Comparison of ENCODE assay signal across 1 cellular context in the genomic region with DNA sequence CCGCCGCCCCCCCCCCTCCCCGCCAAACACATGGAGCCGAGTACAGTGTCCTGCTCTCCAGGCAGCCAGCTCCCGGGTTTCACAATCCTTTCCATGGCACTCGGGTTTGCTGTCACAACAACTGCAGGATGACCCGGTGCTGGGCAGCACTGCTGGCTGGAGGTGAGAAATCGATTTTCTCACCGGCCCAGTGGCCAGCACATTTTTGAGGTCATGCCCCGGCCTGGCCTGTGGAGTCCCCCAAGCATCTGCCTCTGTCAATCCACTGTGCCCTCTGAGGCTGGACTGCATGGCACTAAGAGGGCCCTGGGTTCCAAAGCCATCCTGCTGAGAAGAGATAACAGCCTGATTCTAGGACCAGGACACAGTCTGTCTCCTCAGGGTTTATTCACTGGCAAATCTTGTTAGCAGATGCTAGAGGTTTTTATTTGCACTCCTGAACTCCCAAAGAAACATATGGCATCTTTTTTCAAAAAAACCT.
TF ChIP-seq lines count a peak whose summit lies in the region.

No MANE protein-coding gene starts in this region.

TF ChIP-seq in HepG2, 621 proteins besides CTCF, POLR2A, EP300 and RAD21 (continued from another document and continues in another):
- peak; percentile 89 for TF ChIP-seq ARID4A (CRISPR knock-in tag; IDR thresholded peaks at IDR 0.05; ENCODE audit: borderline replicate concordance)
- TF ChIP-seq MBD4 (IDR thresholded peaks at IDR 0.05; ENCODE audit: borderline replicate concordance, low read length) = no peak
- TF ChIP-seq POLR2AphosphoS2 (IDR thresholded peaks at IDR 0.05; ENCODE audit: low read depth, low read length) = no peak
- TF ChIP-seq, protein P1, sequence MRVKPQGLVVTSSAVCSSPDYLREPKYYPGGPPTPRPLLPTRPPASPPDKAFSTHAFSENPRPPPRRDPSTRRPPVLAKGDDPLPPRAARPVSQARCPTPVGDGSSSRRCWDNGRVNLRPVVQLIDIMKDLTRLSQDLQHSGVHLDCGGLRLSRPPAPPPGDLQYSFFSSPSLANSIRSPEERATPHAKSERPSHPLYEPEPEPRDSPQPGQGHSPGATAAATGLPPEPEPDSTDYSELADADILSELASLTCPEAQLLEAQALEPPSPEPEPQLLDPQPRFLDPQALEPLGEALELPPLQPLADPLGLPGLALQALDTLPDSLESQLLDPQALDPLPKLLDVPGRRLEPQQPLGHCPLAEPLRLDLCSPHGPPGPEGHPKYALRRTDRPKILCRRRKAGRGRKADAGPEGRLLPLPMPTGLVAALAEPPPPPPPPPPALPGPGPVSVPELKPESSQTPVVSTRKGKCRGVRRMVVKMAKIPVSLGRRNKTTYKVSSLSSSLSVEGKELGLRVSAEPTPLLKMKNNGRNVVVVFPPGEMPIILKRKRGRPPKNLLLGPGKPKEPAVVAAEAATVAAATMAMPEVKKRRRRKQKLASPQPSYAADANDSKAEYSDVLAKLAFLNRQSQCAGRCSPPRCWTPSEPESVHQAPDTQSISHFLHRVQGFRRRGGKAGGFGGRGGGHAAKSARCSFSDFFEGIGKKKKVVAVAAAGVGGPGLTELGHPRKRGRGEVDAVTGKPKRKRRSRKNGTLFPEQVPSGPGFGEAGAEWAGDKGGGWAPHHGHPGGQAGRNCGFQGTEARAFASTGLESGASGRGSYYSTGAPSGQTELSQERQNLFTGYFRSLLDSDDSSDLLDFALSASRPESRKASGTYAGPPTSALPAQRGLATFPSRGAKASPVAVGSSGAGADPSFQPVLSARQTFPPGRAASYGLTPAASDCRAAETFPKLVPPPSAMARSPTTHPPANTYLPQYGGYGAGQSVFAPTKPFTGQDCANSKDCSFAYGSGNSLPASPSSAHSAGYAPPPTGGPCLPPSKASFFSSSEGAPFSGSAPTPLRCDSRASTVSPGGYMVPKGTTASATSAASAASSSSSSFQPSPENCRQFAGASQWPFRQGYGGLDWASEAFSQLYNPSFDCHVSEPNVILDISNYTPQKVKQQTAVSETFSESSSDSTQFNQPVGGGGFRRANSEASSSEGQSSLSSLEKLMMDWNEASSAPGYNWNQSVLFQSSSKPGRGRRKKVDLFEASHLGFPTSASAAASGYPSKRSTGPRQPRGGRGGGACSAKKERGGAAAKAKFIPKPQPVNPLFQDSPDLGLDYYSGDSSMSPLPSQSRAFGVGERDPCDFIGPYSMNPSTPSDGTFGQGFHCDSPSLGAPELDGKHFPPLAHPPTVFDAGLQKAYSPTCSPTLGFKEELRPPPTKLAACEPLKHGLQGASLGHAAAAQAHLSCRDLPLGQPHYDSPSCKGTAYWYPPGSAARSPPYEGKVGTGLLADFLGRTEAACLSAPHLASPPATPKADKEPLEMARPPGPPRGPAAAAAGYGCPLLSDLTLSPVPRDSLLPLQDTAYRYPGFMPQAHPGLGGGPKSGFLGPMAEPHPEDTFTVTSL (CRISPR knock-in tag; IDR thresholded peaks at IDR 0.05; ENCODE audit: borderline replicate concordance) = peak; percentile 52; the same call in 1 of the 2 replicates
- no peak for TF ChIP-seq SP140L (CRISPR knock-in tag; IDR thresholded peaks at IDR 0.05; ENCODE audit: borderline replicate concordance)
- peak; percentile 55; the same call in 1 of the 2 replicates for TF ChIP-seq GFI1 (CRISPR knock-in tag; IDR thresholded peaks at IDR 0.05; ENCODE audit: borderline replicate concordance)
- no peak for TF ChIP-seq EZH2 (conservative IDR thresholded peaks at IDR 0.05; ENCODE audit: low read depth, low read length)
- peak; percentile 19; the same call in 1 of the 2 replicates for TF ChIP-seq ELF1 (CRISPR knock-in tag; IDR thresholded peaks at IDR 0.05)
- TF ChIP-seq ETV6 (CRISPR knock-in tag; conservative IDR thresholded peaks at IDR 0.05) = no peak
- TF ChIP-seq ONECUT2 (CRISPR knock-in tag; IDR thresholded peaks at IDR 0.05) = peak; percentile 98
- TF ChIP-seq ZNF773 (CRISPR knock-in tag; IDR thresholded peaks at IDR 0.05; ENCODE audit: borderline replicate concordance) = no peak
- TF ChIP-seq, protein P2, sequence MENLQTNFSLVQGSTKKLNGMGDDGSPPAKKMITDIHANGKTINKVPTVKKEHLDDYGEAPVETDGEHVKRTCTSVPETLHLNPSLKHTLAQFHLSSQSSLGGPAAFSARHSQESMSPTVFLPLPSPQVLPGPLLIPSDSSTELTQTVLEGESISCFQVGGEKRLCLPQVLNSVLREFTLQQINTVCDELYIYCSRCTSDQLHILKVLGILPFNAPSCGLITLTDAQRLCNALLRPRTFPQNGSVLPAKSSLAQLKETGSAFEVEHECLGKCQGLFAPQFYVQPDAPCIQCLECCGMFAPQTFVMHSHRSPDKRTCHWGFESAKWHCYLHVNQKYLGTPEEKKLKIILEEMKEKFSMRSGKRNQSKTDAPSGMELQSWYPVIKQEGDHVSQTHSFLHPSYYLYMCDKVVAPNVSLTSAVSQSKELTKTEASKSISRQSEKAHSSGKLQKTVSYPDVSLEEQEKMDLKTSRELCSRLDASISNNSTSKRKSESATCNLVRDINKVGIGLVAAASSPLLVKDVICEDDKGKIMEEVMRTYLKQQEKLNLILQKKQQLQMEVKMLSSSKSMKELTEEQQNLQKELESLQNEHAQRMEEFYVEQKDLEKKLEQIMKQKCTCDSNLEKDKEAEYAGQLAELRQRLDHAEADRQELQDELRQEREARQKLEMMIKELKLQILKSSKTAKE (CRISPR knock-in tag; IDR thresholded peaks at IDR 0.05; ENCODE audit: borderline replicate concordance) = no peak; the same call in 1 of the 2 replicates
- no peak for TF ChIP-seq ARID2 (CRISPR knock-in tag; IDR thresholded peaks at IDR 0.05; ENCODE audit: borderline replicate concordance)
- no peak for TF ChIP-seq ZMYM2 (CRISPR knock-in tag; IDR thresholded peaks at IDR 0.05)
- TF ChIP-seq, protein P3, sequence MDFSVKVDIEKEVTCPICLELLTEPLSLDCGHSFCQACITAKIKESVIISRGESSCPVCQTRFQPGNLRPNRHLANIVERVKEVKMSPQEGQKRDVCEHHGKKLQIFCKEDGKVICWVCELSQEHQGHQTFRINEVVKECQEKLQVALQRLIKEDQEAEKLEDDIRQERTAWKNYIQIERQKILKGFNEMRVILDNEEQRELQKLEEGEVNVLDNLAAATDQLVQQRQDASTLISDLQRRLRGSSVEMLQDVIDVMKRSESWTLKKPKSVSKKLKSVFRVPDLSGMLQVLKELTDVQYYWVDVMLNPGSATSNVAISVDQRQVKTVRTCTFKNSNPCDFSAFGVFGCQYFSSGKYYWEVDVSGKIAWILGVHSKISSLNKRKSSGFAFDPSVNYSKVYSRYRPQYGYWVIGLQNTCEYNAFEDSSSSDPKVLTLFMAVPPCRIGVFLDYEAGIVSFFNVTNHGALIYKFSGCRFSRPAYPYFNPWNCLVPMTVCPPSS (IDR thresholded peaks at IDR 0.05) = no peak
- TF ChIP-seq ZNF780A (CRISPR knock-in tag; IDR thresholded peaks at IDR 0.05) = no peak
- no peak for TF ChIP-seq STAT5B (CRISPR knock-in tag; IDR thresholded peaks at IDR 0.05)
- TF ChIP-seq TMF1 (CRISPR knock-in tag; IDR thresholded peaks at IDR 0.05; ENCODE audit: low read depth) = no peak
- TF ChIP-seq, protein P4, sequence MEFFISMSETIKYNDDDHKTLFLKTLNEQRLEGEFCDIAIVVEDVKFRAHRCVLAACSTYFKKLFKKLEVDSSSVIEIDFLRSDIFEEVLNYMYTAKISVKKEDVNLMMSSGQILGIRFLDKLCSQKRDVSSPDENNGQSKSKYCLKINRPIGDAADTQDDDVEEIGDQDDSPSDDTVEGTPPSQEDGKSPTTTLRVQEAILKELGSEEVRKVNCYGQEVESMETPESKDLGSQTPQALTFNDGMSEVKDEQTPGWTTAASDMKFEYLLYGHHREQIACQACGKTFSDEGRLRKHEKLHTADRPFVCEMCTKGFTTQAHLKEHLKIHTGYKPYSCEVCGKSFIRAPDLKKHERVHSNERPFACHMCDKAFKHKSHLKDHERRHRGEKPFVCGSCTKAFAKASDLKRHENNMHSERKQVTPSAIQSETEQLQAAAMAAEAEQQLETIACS (CRISPR knock-in tag; IDR thresholded peaks at IDR 0.05) = no peak
- TF ChIP-seq CBX2 (IDR thresholded peaks at IDR 0.05; ENCODE audit: low read depth, low read length) = no peak
- TF ChIP-seq CBX2 (CRISPR knock-in tag; IDR thresholded peaks at IDR 0.05; ENCODE audit: low read depth) = no peak
- TF ChIP-seq, protein P5, sequence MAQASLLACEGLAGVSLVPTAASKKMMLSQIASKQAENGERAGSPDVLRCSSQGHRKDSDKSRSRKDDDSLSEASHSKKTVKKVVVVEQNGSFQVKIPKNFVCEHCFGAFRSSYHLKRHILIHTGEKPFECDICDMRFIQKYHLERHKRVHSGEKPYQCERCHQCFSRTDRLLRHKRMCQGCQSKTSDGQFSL (CRISPR knock-in tag; IDR thresholded peaks at IDR 0.05) = no peak
- TF ChIP-seq ZXDC (CRISPR knock-in tag; IDR thresholded peaks at IDR 0.05) = no peak
- TF ChIP-seq GATAD1 (CRISPR knock-in tag; IDR thresholded peaks at IDR 0.05) = no peak
- no peak for TF ChIP-seq ZBTB3 (CRISPR knock-in tag; IDR thresholded peaks at IDR 0.05; ENCODE audit: borderline replicate concordance, low read depth)
- TF ChIP-seq ZNF639 (CRISPR knock-in tag; conservative IDR thresholded peaks at IDR 0.05) = no peak
- TF ChIP-seq TBL1XR1 (IDR thresholded peaks at IDR 0.05; ENCODE audit: borderline replicate concordance, low read length, partially characterized antibody) = no peak
- peak; percentile 98 for TF ChIP-seq CEBPB (IDR thresholded peaks at IDR 0.05; ENCODE audit: borderline replicate concordance, low read depth, low read length)
- no peak; the same call in 1 of the 2 replicates for TF ChIP-seq SPEN (CRISPR knock-in tag; IDR thresholded peaks at IDR 0.05; ENCODE audit: low read depth)
- no peak for TF ChIP-seq ZNF432 (CRISPR knock-in tag; IDR thresholded peaks at IDR 0.05; ENCODE audit: borderline replicate concordance)
- TF ChIP-seq ZNF598 (CRISPR knock-in tag; IDR thresholded peaks at IDR 0.05; ENCODE audit: borderline replicate concordance) = no peak
- TF ChIP-seq THYN1 (CRISPR knock-in tag; IDR thresholded peaks at IDR 0.05; ENCODE audit: borderline replicate concordance, low read depth) = no peak
- peak; percentile 93 for TF ChIP-seq RARA (CRISPR knock-in tag; IDR thresholded peaks at IDR 0.05)
- no peak for TF ChIP-seq ZBTB43 (CRISPR knock-in tag; conservative IDR thresholded peaks at IDR 0.05)
- no peak for TF ChIP-seq SIX4 (CRISPR knock-in tag; IDR thresholded peaks at IDR 0.05)
- TF ChIP-seq ZNF354B (CRISPR knock-in tag; IDR thresholded peaks at IDR 0.05) = no peak
